Comparison of ENCODE assay signal across 19 cellular contexts in the genomic region with DNA sequence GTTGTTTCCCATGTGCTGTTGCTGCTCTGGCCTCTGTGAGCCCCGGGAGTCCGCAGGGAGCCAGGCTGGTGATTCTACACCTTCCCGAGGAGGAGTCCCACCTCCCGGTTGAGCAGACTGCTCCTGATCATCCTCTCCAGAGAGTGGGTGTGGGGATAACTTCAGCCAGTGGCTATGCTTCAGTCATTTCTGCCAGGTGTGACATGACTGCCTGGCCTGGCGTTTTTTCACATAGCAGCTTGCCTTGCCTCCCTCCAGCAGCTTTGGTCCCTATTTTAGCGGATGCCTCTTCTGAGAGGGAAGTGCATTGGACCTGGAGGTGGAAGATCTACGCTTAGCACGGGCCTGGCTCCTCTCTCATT. TPM values are rescaled to one million over a fixed set of nuclear protein-coding genes. Genes with fewer than 3 reads are reported as not detected.
DNase-seq lines count a peak whose midpoint lies in the region; ATAC-seq, FAIRE-seq and TF ChIP-seq lines count a peak whose summit lies in the region.
"Had no signal": no experiment of that assay in that cellular context is flagged by ENCODE, and none has a peak within 500 bp of the region (broad histone marks: within the 10 kb centered on the region; RNA-seq: fewer than 3 reads in every experiment).

No MANE protein-coding gene starts in this region.

- H3K27me3 Mint-ChIP-seq in activated CD4-positive, alpha-beta T cell treated with anti-CD3 and anti-CD28 coated beads, Interleukin-2, amount 10 ng/mL, durations not matched to agents 24 days and 14 days, result no peaks in the 10 kb centered on the region
- H3K27me3 Mint-ChIP-seq in CD14-positive monocyte (ENCODE audit: low read depth in 3 of 3), result no peaks in the 10 kb centered on the region

- H3K27ac ChIP-seq in K562 (ENCODE audit: extremely low read depth, low read depth, low read length), result no peak overlapping the region
- no peak overlapping the region for H3K27ac ChIP-seq in foreskin keratinocyte
- H3K27ac ChIP-seq: A549 had no signal

- peaks cover 13% of the 10 kb centered on the region for H3K4me1 Mint-ChIP-seq in activated CD4-positive, alpha-beta T cell treated with anti-CD3 and anti-CD28 coated beads, Interleukin-2, amount 10 ng/mL, durations not matched to agents 24 days and 14 days
- H3K4me1 Mint-ChIP-seq in CD14-positive monocyte, result peaks cover 44% of the 10 kb centered on the region
- peaks cover 22% of the 10 kb centered on the region for H3K4me1 Mint-ChIP-seq in stimulated activated effector memory CD8-positive, alpha-beta T cell treated with anti-CD3 and anti-CD28 coated beads, Interleukin-12 subunit alpha, Interleukin-12 subunit beta, amount 100 ng/mL, for 72 hours

- peaks cover 55% of the 10 kb centered on the region for H3K36me3 Mint-ChIP-seq in activated CD4-positive, alpha-beta T cell treated with anti-CD3 and anti-CD28 coated beads, Interleukin-2, amount 10 ng/mL, durations not matched to agents 24 days and 14 days (ENCODE audit: low read depth)
- peaks cover 41 to 49% of the 10 kb centered on the region in 2 donors for H3K36me3 Mint-ChIP-seq in CD14-positive monocyte
- H3K36me3 Mint-ChIP-seq in stimulated activated effector memory CD8-positive, alpha-beta T cell treated with anti-CD3 and anti-CD28 coated beads, Interleukin-12 subunit alpha, Interleukin-12 subunit beta, amount 100 ng/mL, for 72 hours, result peaks cover 96% of the 10 kb centered on the region

- H3K9me1 ChIP-seq in K562 (ENCODE audit: control insufficient read depth, insufficient read depth, low read length), result no peaks in the 10 kb centered on the region

- in situ Hi-C loops in K562 (cut with MboI), result no loop called here

- no peak overlapping the region for H3K9ac ChIP-seq in K562 (ENCODE audit: insufficient read depth in 1 of 2, low read depth in 2 of 2, low read length in 2 of 2)

- BruUV-seq in K562 (replicated peaks; lab: Mats Ljungman, UMichigan), result no TSS peak

- no peak for TF ChIP-seq CTCF in CD14-positive monocyte (IDR thresholded peaks at IDR 0.05)
- TF ChIP-seq CTCF in K562 (IDR thresholded peaks at IDR 0.05 in 2 of 3, conservative IDR thresholded peaks at IDR 0.05 in 1 of 3; ENCODE audit: insufficient read depth in 2 of 3, low read depth in 1 of 3, low read length in 3 of 3), result no peak
- TF ChIP-seq CTCF in foreskin keratinocyte (conservative IDR thresholded peaks at IDR 0.05), result no peak

- peak overlapping the region; percentile 27 for H3K27ac Mint-ChIP-seq in activated CD4-positive, alpha-beta T cell treated with anti-CD3 and anti-CD28 coated beads, Interleukin-2, amount 10 ng/mL, durations not matched to agents 24 days and 14 days
- H3K27ac Mint-ChIP-seq in CD14-positive monocyte, result peak overlapping the region; percentile 54 to 98 (median 94)
- H3K27ac Mint-ChIP-seq in stimulated activated effector memory CD8-positive, alpha-beta T cell treated with anti-CD3 and anti-CD28 coated beads, Interleukin-12 subunit alpha, Interleukin-12 subunit beta, amount 100 ng/mL, for 72 hours, result peak overlapping the region; percentile 70

- intact Hi-C loops in activated CD4-positive, alpha-beta T cell treated with anti-CD3 and anti-CD28 coated beads, Interleukin-2, amount 10 ng/mL, durations not matched to agents 24 days and 14 days (cut with micrococcal nuclease), result no loop called here
- intact Hi-C loops in CD14-positive monocyte (cut with micrococcal nuclease) (no loop called here), K562 (cut with micrococcal nuclease) (no loop called here)

- no peaks in the 10 kb centered on the region for H3K9me3 ChIP-seq in K562 (replicated peaks; ENCODE audit: control insufficient read depth, insufficient read depth, low read depth, low read length)
- H3K9me3 ChIP-seq: A549 had no signal

- H3K9me3 Mint-ChIP-seq in activated CD4-positive, alpha-beta T cell treated with anti-CD3 and anti-CD28 coated beads, Interleukin-2, amount 10 ng/mL, durations not matched to agents 24 days and 14 days, result no peaks in the 10 kb centered on the region
- no peaks in the 10 kb centered on the region for H3K9me3 Mint-ChIP-seq in CD14-positive monocyte
- no peaks in the 10 kb centered on the region for H3K9me3 Mint-ChIP-seq in stimulated activated effector memory CD8-positive, alpha-beta T cell treated with anti-CD3 and anti-CD28 coated beads, Interleukin-12 subunit alpha, Interleukin-12 subunit beta, amount 100 ng/mL, for 72 hours

- 66% methylated on average over 8 of the region's 8 CpGs for WGBS in K562 (ENCODE audit: insufficient coverage, low coverage, missing lambda C conversion rate)

- no peak for DNase-seq in activated CD4-positive, alpha-beta T cell treated with anti-CD3 and anti-CD28 coated beads, Interleukin-2, amount 10 ng/mL, durations not matched to agents 24 days and 14 days
- DNase-seq in activated CD4-positive, alpha-beta T cell treated with anti-CD3 and anti-CD28 coated beads for 1 hour, result no peak
- DNase-seq in CD14-positive monocyte (ENCODE audit: low spot score), result no peak
- DNase-seq in K562 (ENCODE audit: extremely low read depth in 1 of 4, low spot score in 3 of 4), result no peak
- DNase-seq in stimulated activated effector memory CD8-positive, alpha-beta T cell treated with anti-CD3 and anti-CD28 coated beads, Interleukin-12 subunit alpha, Interleukin-12 subunit beta, amount 100 ng/mL, for 72 hours (ENCODE audit: low spot score in 2 of 2), result no peak
- DNase-seq in foreskin keratinocyte, result no peak
- DNase-seq in stimulated activated CD4-positive, alpha-beta T cell treated with anti-CD3 and anti-CD28 coated beads, Interleukin-15, amount 100 ng/mL, for 24 hours, result no peak
- DNase-seq: C1 segment of cervical spinal cord, DMS79 treated with DMSO at 0.1 percent for 48 hours, KBM-7, NCI-H1105, NCI-H2081, NCI-H2227 treated with DMSO at 0.1 percent for 48 hours, NCI-H524, NCI-H82, OCI-M1, SIG-M5 had no signal

- CTCF ChIA-PET in K562 (lab: Yijun Ruan, JAX; ENCODE audit: low intra/inter-chr PET ratio), result no interaction called here

- POLR2A ChIA-PET in K562 (lab: Yijun Ruan, JAX), result interaction anchor here (0.6 to 5.3 kb wide), 8 partner anchors 8 to 105 kb away, joined by 3 to 49 read pairs (median 4); no protein-coding TSS in a partner anchor

- no peaks in the 10 kb centered on the region for H3K79me2 ChIP-seq in K562 (ENCODE audit: control insufficient read depth, insufficient read depth, low read length)

- no peak for TF ChIP-seq POLR2A in K562 (conservative IDR thresholded peaks at IDR 0.05)

- no peaks in the 10 kb centered on the region for H4K20me1 ChIP-seq in K562 (replicated peaks; ENCODE audit: control insufficient read depth, insufficient read depth, low read length)

- no peak overlapping the region for H3K4me3 Mint-ChIP-seq in activated CD4-positive, alpha-beta T cell treated with anti-CD3 and anti-CD28 coated beads, Interleukin-2, amount 10 ng/mL, durations not matched to agents 24 days and 14 days
- no peak overlapping the region for H3K4me3 Mint-ChIP-seq in CD14-positive monocyte
- H3K4me3 Mint-ChIP-seq in stimulated activated effector memory CD8-positive, alpha-beta T cell treated with anti-CD3 and anti-CD28 coated beads, Interleukin-12 subunit alpha, Interleukin-12 subunit beta, amount 100 ng/mL, for 72 hours, result no peak overlapping the region

- H3K4me1 ChIP-seq in K562 (replicated peaks in 1 of 2; ENCODE audit: control insufficient read depth in 2 of 2, insufficient read depth in 2 of 2, low read length in 2 of 2) (peaks cover 7 to 23% of the 10 kb centered on the region in 2 experiments), foreskin keratinocyte (no peaks in the 10 kb centered on the region)
- H3K4me1 ChIP-seq: A549 had no signal

- H3K36me3 ChIP-seq in K562 (ENCODE audit: control insufficient read depth, insufficient read depth, low read length), result peaks cover 27% of the 10 kb centered on the region; the same call in 1 of the 3 replicates

- no peak for TF ChIP-seq EP300 in K562 (IDR thresholded peaks at IDR 0.05; ENCODE audit: low read length)

- H3K27me3 ChIP-seq in K562 (ENCODE audit: control insufficient read depth in 2 of 2, insufficient read depth in 2 of 2, low read length in 2 of 2), result no peaks in the 10 kb centered on the region
- no peaks in the 10 kb centered on the region for H3K27me3 ChIP-seq in foreskin keratinocyte

- FAIRE-seq in K562 (lab: Jason Lieb, UNC), result peak; percentile 11
- FAIRE-seq: A549, H1 had no signal

- H3K4me2 ChIP-seq in K562 (ENCODE audit: insufficient read depth, low read length), result no peak overlapping the region
- H3K4me2 ChIP-seq: A549 had no signal

- H3K4me3 ChIP-seq in K562, result no peak overlapping the region
- H3K4me3 ChIP-seq: A549 had no signal

- ATAC-seq in K562 (no peak; the same call in 2 of the 3 replicates), foreskin keratinocyte (no peak)
- no peak for ATAC-seq in stimulated activated effector memory CD8-positive, alpha-beta T cell treated with anti-CD3 and anti-CD28 coated beads, Interleukin-12 subunit alpha, Interleukin-12 subunit beta, amount 100 ng/mL, for 72 hours
- ATAC-seq: A549 had no signal

- TF ChIP-seq RAD21 in K562 (CRISPR knock-in tag; conservative IDR thresholded peaks at IDR 0.05 in 1 of 2, IDR thresholded peaks at IDR 0.05 in 1 of 2), result no peak

- H2AFZ ChIP-seq in K562 (ENCODE audit: low read depth, low read length), result no peak overlapping the region

RNA-seq across cellular contexts. Expression of a gene that starts 1.6 kb away (rescaled TPM):
- total RNA-seq in activated CD4-positive, alpha-beta T cell treated with anti-CD3 and anti-CD28 coated beads, Interleukin-2, amount 10 ng/mL, durations not matched to agents 24 days and 14 days, result 0.43 and 1.3 TPM in 2 replicates
- polyA plus RNA-seq in CD14-positive monocyte, result 1 to 10 TPM; 2.3 to 7.0 TPM
- 1.2 and 1.5 TPM in 2 replicates for total RNA-seq in K562 (2011; cell fraction: chromatin; rRNA removed; ENCODE audit: low replicate concordance)
- 0.83 and 1.1 TPM in 2 replicates for total RNA-seq in K562 (2011; cell fraction: nucleolus; rRNA removed)
- 0.84 and 1.6 TPM in 2 replicates for total RNA-seq in K562 (2011; cell fraction: nucleoplasm; rRNA removed)
- 0.45 TPM in 1 of 2 replicates, not detected in the other for total RNA-seq in K562 (2014; rRNA removed)
- total RNA-seq in K562 (2014; rRNA removed; fragmentation: Illumina TruSeq; extraction: Trizol), result not detected in 2 replicates
- total RNA-seq in K562 (2015; rRNA removed; fragmentation: Illumina TruSeq; extraction: Trizol), result 0.60 TPM in 1 of 2 replicates, not detected in the other
- total RNA-seq in K562 (2021), result 0.29 and 0.34 TPM in 2 replicates
- 0.08 and 0.09 TPM in 2 replicates for polyA plus RNA-seq in K562 (2011; rRNA removed)
- polyA plus RNA-seq in K562 (2011; cell fraction: cytosol; rRNA removed), result 0.06 TPM in 1 of 2 replicates, not detected in the other
- polyA plus RNA-seq in K562 (2011; cell fraction: nucleus; rRNA removed), result 0.35 and 0.75 TPM in 2 replicates
- polyA plus RNA-seq in K562 (2012), result 0.51 and 0.53 TPM in 2 replicates
- polyA plus RNA-seq in K562 (2014; fragmentation: Illumina TruSeq; extraction: Trizol), result 0.15 TPM in 1 of 2 replicates, not detected in the other
- not detected for polyA plus RNA-seq in K562 (2014; fragmentation: Nextera tagmentation; extraction: Ambion mirVana)
- 0.16 and 0.19 TPM in 2 replicates for polyA plus RNA-seq in K562 (2014; rRNA removed)
- polyA minus RNA-seq in K562 (2011; rRNA and poly(A)+ RNA removed), result 0.21 TPM in 1 of 2 replicates, not detected in the other
- not detected in 2 replicates for polyA minus RNA-seq in K562 (2011; cell fraction: cytosol; rRNA and poly(A)+ RNA removed)
- 0.22 TPM in 1 of 2 replicates, not detected in the other for polyA minus RNA-seq in K562 (2011; cell fraction: nucleus; rRNA and poly(A)+ RNA removed)
- not detected in 2 replicates for total RNA-seq in foreskin keratinocyte
- polyA plus RNA-seq in foreskin keratinocyte, result not detected in 2 replicates
- polyA plus RNA-seq: A549 had no signal

RNA-seq across cellular contexts. Expression of a gene that starts 29.8 kb away (rescaled TPM):
- 128 and 131 TPM in 2 replicates for total RNA-seq in activated CD4-positive, alpha-beta T cell treated with anti-CD3 and anti-CD28 coated beads, Interleukin-2, amount 10 ng/mL, durations not matched to agents 24 days and 14 days
- 100 to 1,000 TPM; 186 to 188 TPM for polyA plus RNA-seq in CD14-positive monocyte
- 285 and 425 TPM in 2 replicates for total RNA-seq in K562 (2011; cell fraction: chromatin; rRNA removed; ENCODE audit: low replicate concordance)
- total RNA-seq in K562 (2011; cell fraction: nucleolus; rRNA removed), result 250 and 265 TPM in 2 replicates
- 278 and 337 TPM in 2 replicates for total RNA-seq in K562 (2011; cell fraction: nucleoplasm; rRNA removed)
- 256 and 318 TPM in 2 replicates for total RNA-seq in K562 (2014; rRNA removed)
- 124 and 145 TPM in 2 replicates for total RNA-seq in K562 (2014; rRNA removed; fragmentation: Illumina TruSeq; extraction: Trizol)
- 192 and 196 TPM in 2 replicates for total RNA-seq in K562 (2015; rRNA removed; fragmentation: Illumina TruSeq; extraction: Trizol)
- total RNA-seq in K562 (2021), result 199 and 209 TPM in 2 replicates
- polyA plus RNA-seq in K562 (2011; rRNA removed), result 199 and 308 TPM in 2 replicates
- 331 and 334 TPM in 2 replicates for polyA plus RNA-seq in K562 (2011; cell fraction: cytosol; rRNA removed)
- polyA plus RNA-seq in K562 (2011; cell fraction: nucleus; rRNA removed), result 250 and 306 TPM in 2 replicates
- 186 and 201 TPM in 2 replicates for polyA plus RNA-seq in K562 (2012)
- polyA plus RNA-seq in K562 (2014; fragmentation: Illumina TruSeq; extraction: Trizol), result 274 and 284 TPM in 2 replicates
- polyA plus RNA-seq in K562 (2014; fragmentation: Nextera tagmentation; extraction: Ambion mirVana), result 100 to 1,000 TPM in 1 of 2 experiments, 10 to 100 TPM in 1; 71.5 to 116 TPM
- 152 and 181 TPM in 2 replicates for polyA plus RNA-seq in K562 (2014; rRNA removed)
- polyA minus RNA-seq in K562 (2011; rRNA and poly(A)+ RNA removed), result 268 and 286 TPM in 2 replicates
- polyA minus RNA-seq in K562 (2011; cell fraction: cytosol; rRNA and poly(A)+ RNA removed), result 204 and 250 TPM in 2 replicates
- polyA minus RNA-seq in K562 (2011; cell fraction: nucleus; rRNA and poly(A)+ RNA removed), result 102 and 172 TPM in 2 replicates
- 193 and 203 TPM in 2 replicates for total RNA-seq in foreskin keratinocyte
- 205 and 220 TPM in 2 replicates for polyA plus RNA-seq in foreskin keratinocyte

RNA-seq across cellular contexts. Expression of a gene that starts 42.9 kb away (rescaled TPM):
- 70.9 and 74.4 TPM in 2 replicates for total RNA-seq in activated CD4-positive, alpha-beta T cell treated with anti-CD3 and anti-CD28 coated beads, Interleukin-2, amount 10 ng/mL, durations not matched to agents 24 days and 14 days
- 1 to 10 TPM; 6.0 TPM for polyA plus RNA-seq in CD14-positive monocyte
- 72.5 and 115 TPM in 2 replicates for total RNA-seq in K562 (2011; cell fraction: chromatin; rRNA removed; ENCODE audit: low replicate concordance)
- total RNA-seq in K562 (2011; cell fraction: nucleolus; rRNA removed), result 71.2 and 76.0 TPM in 2 replicates
- 73.4 and 78.1 TPM in 2 replicates for total RNA-seq in K562 (2011; cell fraction: nucleoplasm; rRNA removed)
- total RNA-seq in K562 (2014; rRNA removed), result 10.9 and 14.7 TPM in 2 replicates
- 25.0 and 25.8 TPM in 2 replicates for total RNA-seq in K562 (2014; rRNA removed; fragmentation: Illumina TruSeq; extraction: Trizol)
- 29.0 and 30.3 TPM in 2 replicates for total RNA-seq in K562 (2015; rRNA removed; fragmentation: Illumina TruSeq; extraction: Trizol)
- 38.8 and 44.7 TPM in 2 replicates for total RNA-seq in K562 (2021)
- polyA plus RNA-seq in K562 (2011; rRNA removed), result 20.8 and 27.2 TPM in 2 replicates
- 20.7 and 21.3 TPM in 2 replicates for polyA plus RNA-seq in K562 (2011; cell fraction: cytosol; rRNA removed)
- 33.0 and 34.2 TPM in 2 replicates for polyA plus RNA-seq in K562 (2011; cell fraction: nucleus; rRNA removed)
- polyA plus RNA-seq in K562 (2012), result 25.7 and 36.1 TPM in 2 replicates
- polyA plus RNA-seq in K562 (2014; fragmentation: Illumina TruSeq; extraction: Trizol), result 34.9 and 36.6 TPM in 2 replicates
- 1 to 10 TPM; 5.2 to 7.9 TPM for polyA plus RNA-seq in K562 (2014; fragmentation: Nextera tagmentation; extraction: Ambion mirVana)
- 23.7 and 28.0 TPM in 2 replicates for polyA plus RNA-seq in K562 (2014; rRNA removed)
- 27.0 and 40.2 TPM in 2 replicates for polyA minus RNA-seq in K562 (2011; rRNA and poly(A)+ RNA removed)
- polyA minus RNA-seq in K562 (2011; cell fraction: cytosol; rRNA and poly(A)+ RNA removed), result 13.5 and 22.0 TPM in 2 replicates
- 27.6 and 34.4 TPM in 2 replicates for polyA minus RNA-seq in K562 (2011; cell fraction: nucleus; rRNA and poly(A)+ RNA removed)
- total RNA-seq in foreskin keratinocyte, result 25.7 and 27.4 TPM in 2 replicates
- 19.1 and 20.6 TPM in 2 replicates for polyA plus RNA-seq in foreskin keratinocyte

Comparison
In these comparisons a context has a peak if more than half of its experiments do, and no peak if none do; other contexts are left out.
1. H3K27ac Mint-ChIP-seq: peak in every context shown above with its lines; median percentile 94 in CD14-positive monocyte; 70 in stimulated activated effector memory CD8-positive, alpha-beta T cell treated with anti-CD3 and anti-CD28 coated beads, Interleukin-12 subunit alpha, Interleukin-12 subunit beta, amount 100 ng/mL, for 72 hours; 27 in activated CD4-positive, alpha-beta T cell treated with anti-CD3 and anti-CD28 coated beads, Interleukin-2, amount 10 ng/mL, durations not matched to agents 24 days and 14 days.